1 cellular context compared by ENCODE assay signal in the genomic region with DNA sequence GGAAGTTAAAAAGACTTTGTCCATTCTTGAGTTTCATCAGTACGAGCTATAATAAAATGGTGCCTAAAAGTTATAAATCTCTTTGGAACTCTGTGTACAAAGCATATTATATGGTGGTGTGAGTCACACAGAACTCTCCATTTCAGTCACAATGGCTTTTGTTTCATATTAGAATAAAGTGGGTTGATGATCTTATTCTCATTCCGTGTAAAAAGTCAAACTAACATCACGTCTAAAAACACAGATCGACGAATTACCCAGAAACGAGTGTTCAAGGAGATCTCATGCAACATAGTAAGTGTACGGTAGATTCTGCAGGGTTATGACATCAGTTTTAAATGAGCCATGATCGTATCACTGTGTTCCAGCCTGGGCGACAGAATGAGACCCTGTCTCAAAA.
TF ChIP-seq lines count a peak whose summit lies in the region.

No MANE protein-coding gene starts in this region.

TF ChIP-seq in H1, 55 proteins besides CTCF, POLR2A, EP300 and RAD21:
- no peak for TF ChIP-seq POLR2AphosphoS5 (IDR thresholded peaks at IDR 0.05; ENCODE audit: low read depth, low read length)
- no peak for TF ChIP-seq TAF1 (IDR thresholded peaks at IDR 0.05; ENCODE audit: low read depth, low read length)
- no peak for TF ChIP-seq RXRA (IDR thresholded peaks at IDR 0.05; ENCODE audit: insufficient read depth, low read depth, low read length)
- TF ChIP-seq BRCA1 (IDR thresholded peaks at IDR 0.05; ENCODE audit: low read depth, low read length), result no peak
- TF ChIP-seq PHF8 (conservative IDR thresholded peaks at IDR 0.05; ENCODE audit: low read depth, low read length), result no peak
- TF ChIP-seq HDAC6 (IDR thresholded peaks at IDR 0.05; ENCODE audit: low read depth, low read length), result no peak
- TF ChIP-seq EGR1 (IDR thresholded peaks at IDR 0.05; ENCODE audit: borderline replicate concordance, low read depth, low read length), result no peak
- TF ChIP-seq SP4 (IDR thresholded peaks at IDR 0.05; ENCODE audit: low read length), result no peak
- TF ChIP-seq CREB1 (IDR thresholded peaks at IDR 0.05), result no peak
- TF ChIP-seq GTF2F1 (IDR thresholded peaks at IDR 0.05; ENCODE audit: borderline replicate concordance, low read depth, low read length), result no peak
- TF ChIP-seq, protein P1, sequence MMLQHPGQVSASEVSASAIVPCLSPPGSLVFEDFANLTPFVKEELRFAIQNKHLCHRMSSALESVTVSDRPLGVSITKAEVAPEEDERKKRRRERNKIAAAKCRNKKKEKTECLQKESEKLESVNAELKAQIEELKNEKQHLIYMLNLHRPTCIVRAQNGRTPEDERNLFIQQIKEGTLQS (IDR thresholded peaks at IDR 0.05; ENCODE audit: insufficient read depth, low read depth, low read length), result no peak
- TF ChIP-seq, protein P2, sequence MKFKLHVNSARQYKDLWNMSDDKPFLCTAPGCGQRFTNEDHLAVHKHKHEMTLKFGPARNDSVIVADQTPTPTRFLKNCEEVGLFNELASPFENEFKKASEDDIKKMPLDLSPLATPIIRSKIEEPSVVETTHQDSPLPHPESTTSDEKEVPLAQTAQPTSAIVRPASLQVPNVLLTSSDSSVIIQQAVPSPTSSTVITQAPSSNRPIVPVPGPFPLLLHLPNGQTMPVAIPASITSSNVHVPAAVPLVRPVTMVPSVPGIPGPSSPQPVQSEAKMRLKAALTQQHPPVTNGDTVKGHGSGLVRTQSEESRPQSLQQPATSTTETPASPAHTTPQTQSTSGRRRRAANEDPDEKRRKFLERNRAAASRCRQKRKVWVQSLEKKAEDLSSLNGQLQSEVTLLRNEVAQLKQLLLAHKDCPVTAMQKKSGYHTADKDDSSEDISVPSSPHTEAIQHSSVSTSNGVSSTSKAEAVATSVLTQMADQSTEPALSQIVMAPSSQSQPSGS (IDR thresholded peaks at IDR 0.05; ENCODE audit: low read length), result no peak
- no peak for TF ChIP-seq KDM1A (IDR thresholded peaks at IDR 0.05; ENCODE audit: borderline replicate concordance, low read length)
- no peak for TF ChIP-seq SP2 (IDR thresholded peaks at IDR 0.05; ENCODE audit: low read length)
